In genomic region chr6:141029908-141030307, GRCh38 we compare ENCODE assay signal across 24 cellular contexts.
"Had no signal": no experiment of that assay in that cellular context is flagged by ENCODE, and none has a peak within 500 bp of the region (broad histone marks: within the 10 kb centered on the region; RNA-seq: fewer than 3 reads in every experiment).

No MANE protein-coding gene starts in this region.

- H3K9me3 Mint-ChIP-seq: activated CD4-positive, alpha-beta memory T cell treated with anti-CD3 and anti-CD28 coated beads for 36 hours; activated CD4-positive, alpha-beta T cell treated with anti-CD3 and anti-CD28 coated beads, Interleukin-2, amount 10 ng/mL, durations not matched to agents 7 days and 5 days; activated naive CD4-positive, alpha-beta T cell treated with anti-CD3 and anti-CD28 coated beads, Interleukin-2, amount 10 ng/mL, durations not matched to agents 7 days and 5 days; activated naive CD8-positive, alpha-beta T cell treated with anti-CD3 and anti-CD28 coated beads, Interleukin-2, amount 10 ng/mL, durations not matched to agents 7 days and 5 days; activated T-helper 17 cell treated with anti-CD3 and anti-CD28 coated beads, Interleukin-2, amount 50 U/mL, for 72 hours; T-cell had no signal

- H3K4me3 ChIP-seq: ascending aorta, body of pancreas had no signal

- ATAC-seq: activated T-helper 17 cell treated with anti-CD3 and anti-CD28 coated beads, Interleukin-2, amount 50 U/mL, for 72 hours; body of pancreas; T-cell had no signal

- H3K9me3 ChIP-seq: ascending aorta, body of pancreas had no signal

- DNase-seq: activated CD4-positive, alpha-beta memory T cell treated with anti-CD3 and anti-CD28 coated beads for 36 hours; activated CD4-positive, alpha-beta T cell treated with anti-CD3 and anti-CD28 coated beads, Interleukin-2, amount 10 ng/mL, durations not matched to agents 7 days and 5 days; activated CD4-positive, CD25-positive, alpha-beta regulatory T cell; activated gamma-delta T cell; activated naive CD4-positive, alpha-beta T cell treated with anti-CD3 and anti-CD28 coated beads, Interleukin-2, amount 10 ng/mL, durations not matched to agents 7 days and 5 days; activated naive CD8-positive, alpha-beta T cell treated with anti-CD3 and anti-CD28 coated beads, Interleukin-2, amount 10 ng/mL, durations not matched to agents 7 days and 5 days; activated T-cell treated with anti-CD3 and anti-CD28 coated beads for 4 hours; activated T-cell treated with anti-CD3 and anti-CD28 coated beads, Interleukin-2, amount 50 U/mL, for 48 hours; amniotic stem cell; body of pancreas; central memory CD4-positive, alpha-beta T cell; KG1; NCI-H1092; NCI-H1417; NCI-H1930; NCI-H2171; NCI-H2227 treated with DMSO at 0.1 percent for 48 hours; NCI-H526; NCI-H82; SIG-M5; T-cell had no signal

- H3K4me1 Mint-ChIP-seq: activated CD4-positive, alpha-beta T cell treated with anti-CD3 and anti-CD28 coated beads, Interleukin-2, amount 10 ng/mL, durations not matched to agents 7 days and 5 days; activated naive CD4-positive, alpha-beta T cell treated with anti-CD3 and anti-CD28 coated beads, Interleukin-2, amount 10 ng/mL, durations not matched to agents 7 days and 5 days; activated naive CD8-positive, alpha-beta T cell treated with anti-CD3 and anti-CD28 coated beads, Interleukin-2, amount 10 ng/mL, durations not matched to agents 7 days and 5 days; activated T-helper 17 cell treated with anti-CD3 and anti-CD28 coated beads, Interleukin-2, amount 50 U/mL, for 72 hours; T-cell had no signal

- H3K4me3 Mint-ChIP-seq: activated CD4-positive, alpha-beta memory T cell treated with anti-CD3 and anti-CD28 coated beads for 36 hours; activated CD4-positive, alpha-beta T cell treated with anti-CD3 and anti-CD28 coated beads, Interleukin-2, amount 10 ng/mL, durations not matched to agents 7 days and 5 days; activated naive CD4-positive, alpha-beta T cell treated with anti-CD3 and anti-CD28 coated beads, Interleukin-2, amount 10 ng/mL, durations not matched to agents 7 days and 5 days; activated naive CD8-positive, alpha-beta T cell treated with anti-CD3 and anti-CD28 coated beads, Interleukin-2, amount 10 ng/mL, durations not matched to agents 7 days and 5 days; activated T-helper 17 cell treated with anti-CD3 and anti-CD28 coated beads, Interleukin-2, amount 50 U/mL, for 72 hours; T-cell had no signal

- H3K27ac Mint-ChIP-seq: activated CD4-positive, alpha-beta memory T cell treated with anti-CD3 and anti-CD28 coated beads for 36 hours; activated CD4-positive, alpha-beta T cell treated with anti-CD3 and anti-CD28 coated beads, Interleukin-2, amount 10 ng/mL, durations not matched to agents 7 days and 5 days; activated naive CD4-positive, alpha-beta T cell treated with anti-CD3 and anti-CD28 coated beads, Interleukin-2, amount 10 ng/mL, durations not matched to agents 7 days and 5 days; activated naive CD8-positive, alpha-beta T cell treated with anti-CD3 and anti-CD28 coated beads, Interleukin-2, amount 10 ng/mL, durations not matched to agents 7 days and 5 days; activated T-helper 17 cell treated with anti-CD3 and anti-CD28 coated beads, Interleukin-2, amount 50 U/mL, for 72 hours; T-cell had no signal

- H3K36me3 Mint-ChIP-seq: activated CD4-positive, alpha-beta memory T cell treated with anti-CD3 and anti-CD28 coated beads for 36 hours; activated naive CD4-positive, alpha-beta T cell treated with anti-CD3 and anti-CD28 coated beads, Interleukin-2, amount 10 ng/mL, durations not matched to agents 7 days and 5 days; activated naive CD8-positive, alpha-beta T cell treated with anti-CD3 and anti-CD28 coated beads, Interleukin-2, amount 10 ng/mL, durations not matched to agents 7 days and 5 days; T-cell had no signal

- H3K27ac ChIP-seq: ascending aorta, body of pancreas, VCaP had no signal

- H3K27me3 Mint-ChIP-seq: activated CD4-positive, alpha-beta memory T cell treated with anti-CD3 and anti-CD28 coated beads for 36 hours; activated CD4-positive, alpha-beta T cell treated with anti-CD3 and anti-CD28 coated beads, Interleukin-2, amount 10 ng/mL, durations not matched to agents 7 days and 5 days; activated naive CD4-positive, alpha-beta T cell treated with anti-CD3 and anti-CD28 coated beads, Interleukin-2, amount 10 ng/mL, durations not matched to agents 7 days and 5 days; activated naive CD8-positive, alpha-beta T cell treated with anti-CD3 and anti-CD28 coated beads, Interleukin-2, amount 10 ng/mL, durations not matched to agents 7 days and 5 days; activated T-helper 17 cell treated with anti-CD3 and anti-CD28 coated beads, Interleukin-2, amount 50 U/mL, for 72 hours had no signal

- H3K27me3 ChIP-seq: ascending aorta, body of pancreas had no signal

- H3K4me1 ChIP-seq: ascending aorta had no signal

- H3K36me3 ChIP-seq: ascending aorta had no signal
